ENCODE assay signal across 15 cellular contexts in genomic region chr11:95091663-95092062, GRCh38. TPM values are rescaled to one million over a fixed set of nuclear protein-coding genes. Genes with fewer than 3 reads are reported as not detected.
DNase-seq lines count a peak whose midpoint lies in the region; ATAC-seq and TF ChIP-seq lines count a peak whose summit lies in the region.
"Had no signal": no experiment of that assay in that cellular context is flagged by ENCODE, and none has a peak within 500 bp of the region (broad histone marks: within the 10 kb centered on the region; RNA-seq: fewer than 3 reads in every experiment).

No MANE protein-coding gene starts in this region.

- H3K4me1 Mint-ChIP-seq in activated CD4-positive, alpha-beta T cell treated with anti-CD3 and anti-CD28 coated beads, Interleukin-2, amount 10 ng/mL, durations not matched to agents 24 days and 14 days, result peaks cover 64% of the 10 kb centered on the region
- peaks cover 75% of the 10 kb centered on the region for H3K4me1 Mint-ChIP-seq in stimulated activated effector memory CD8-positive, alpha-beta T cell treated with anti-CD3 and anti-CD28 coated beads, Interleukin-12 subunit alpha, Interleukin-12 subunit beta, amount 100 ng/mL, for 72 hours

- intact Hi-C loops in activated CD4-positive, alpha-beta T cell treated with anti-CD3 and anti-CD28 coated beads, Interleukin-2, amount 10 ng/mL, durations not matched to agents 24 days and 14 days (cut with micrococcal nuclease), result loop anchor here (10.0 kb wide), 1 partner anchor 613 kb away; no protein-coding TSS in a partner anchor
- intact Hi-C loops in PC-3 (cut with micrococcal nuclease), result no loop called here

- H2AFZ ChIP-seq in PC-3 (ENCODE audit: low read length), result no peak overlapping the region

- peaks cover 45% of the 10 kb centered on the region for H3K4me1 ChIP-seq in PC-3 (ENCODE audit: insufficient read depth, low read length)

- BruUV-seq in PC-3 (replicated peaks; lab: Mats Ljungman, UMichigan), result no TSS peak

- TF ChIP-seq CTCF in PC-3 (conservative IDR thresholded peaks at IDR 0.05; ENCODE audit: low read depth, low read length) (no peak), choroid plexus epithelial cell (conservative IDR thresholded peaks at IDR 0.05; ENCODE audit: low read depth, low read length) (no peak)

- H3K4me3 ChIP-seq in PC-3 (ENCODE audit: low read length), result no peak overlapping the region
- peak overlapping the region; percentile 85 for H3K4me3 ChIP-seq in choroid plexus epithelial cell (ENCODE audit: low read depth, low read length)
- H3K4me3 ChIP-seq: A549 had no signal

- peak overlapping the region; percentile 34 for H3K27ac Mint-ChIP-seq in activated CD4-positive, alpha-beta T cell treated with anti-CD3 and anti-CD28 coated beads, Interleukin-2, amount 10 ng/mL, durations not matched to agents 24 days and 14 days
- no peak overlapping the region for H3K27ac Mint-ChIP-seq in stimulated activated effector memory CD8-positive, alpha-beta T cell treated with anti-CD3 and anti-CD28 coated beads, Interleukin-12 subunit alpha, Interleukin-12 subunit beta, amount 100 ng/mL, for 72 hours

- peaks cover 15% of the 10 kb centered on the region for H3K36me3 Mint-ChIP-seq in activated CD4-positive, alpha-beta T cell treated with anti-CD3 and anti-CD28 coated beads, Interleukin-2, amount 10 ng/mL, durations not matched to agents 24 days and 14 days (ENCODE audit: low read depth)
- peaks cover 7% of the 10 kb centered on the region for H3K36me3 Mint-ChIP-seq in stimulated activated effector memory CD8-positive, alpha-beta T cell treated with anti-CD3 and anti-CD28 coated beads, Interleukin-12 subunit alpha, Interleukin-12 subunit beta, amount 100 ng/mL, for 72 hours

- POLR2A ChIA-PET in PC-3 (lab: Charles Lee; ENCODE audit: unreplicated experiment), result no interaction called here

- H3K27me3 Mint-ChIP-seq in activated CD4-positive, alpha-beta T cell treated with anti-CD3 and anti-CD28 coated beads, Interleukin-2, amount 10 ng/mL, durations not matched to agents 24 days and 14 days, result no peaks in the 10 kb centered on the region

- no peaks in the 10 kb centered on the region for H3F3A ChIP-seq in PC-3 (ENCODE audit: low read length, unreplicated experiment)

- H3K27me3 ChIP-seq in PC-3 (ENCODE audit: low read length), result no peaks in the 10 kb centered on the region
- H3K27me3 ChIP-seq: esophagus squamous epithelium, tibial nerve had no signal

- no peaks in the 10 kb centered on the region for H3K36me3 ChIP-seq in PC-3 (ENCODE audit: low read depth, low read length)
- H3K36me3 ChIP-seq: tibial nerve had no signal

- no peak overlapping the region for H3K27ac ChIP-seq in PC-3 (ENCODE audit: low read length)

- H4K20me1 ChIP-seq in PC-3 (ENCODE audit: low read length), result no peaks in the 10 kb centered on the region

- no peaks in the 10 kb centered on the region for H3K9me3 ChIP-seq in PC-3 (ENCODE audit: low read length)
- H3K9me3 ChIP-seq: A549, esophagus squamous epithelium, tibial nerve had no signal

- CTCF ChIA-PET in PC-3 (lab: Charles Lee), result interaction anchor here (0.6 kb wide), 1 partner anchor 116 kb away, joined by 4 read pairs; no protein-coding TSS in a partner anchor

- peaks cover 30% of the 10 kb centered on the region for H3K79me2 ChIP-seq in PC-3 (ENCODE audit: low read length)

- DNase-seq in activated CD4-positive, alpha-beta T cell treated with anti-CD3 and anti-CD28 coated beads, Interleukin-2, amount 10 ng/mL, durations not matched to agents 24 days and 14 days, result no peak
- DNase-seq in activated CD4-positive, alpha-beta T cell treated with anti-CD3 and anti-CD28 coated beads, Interleukin-2, amount 50 U/mL, for 48 hours, result no peak
- DNase-seq in PC-3 (no peak), choroid plexus epithelial cell (ENCODE audit: low read depth) (no peak), NCI-H2227 (lab: John Stamatoyannopoulos, UW; ENCODE audit: unreplicated experiment) (no peak), iPS-NIHi7 (ENCODE audit: extremely low spot score) (no peak)
- DNase-seq in stimulated activated effector memory CD8-positive, alpha-beta T cell treated with anti-CD3 and anti-CD28 coated beads, Interleukin-12 subunit alpha, Interleukin-12 subunit beta, amount 100 ng/mL, for 72 hours (ENCODE audit: low spot score in 2 of 2), result no peak
- DNase-seq: esophagus squamous epithelium, NCI-H187 treated with DMSO at 0.1 percent for 48 hours, Right ventricle myocardium superior had no signal

- no peak overlapping the region for H3K9ac ChIP-seq in PC-3 (ENCODE audit: low read length)

- no peaks in the 10 kb centered on the region for H3K9me2 ChIP-seq in PC-3 (replicated peaks; ENCODE audit: low read length)

- ATAC-seq in PC-3 (no peak), HG03139 (IDR thresholded peaks at IDR 0.05; ENCODE audit: unreplicated experiment) (no peak)
- ATAC-seq in stimulated activated effector memory CD8-positive, alpha-beta T cell treated with anti-CD3 and anti-CD28 coated beads, Interleukin-12 subunit alpha, Interleukin-12 subunit beta, amount 100 ng/mL, for 72 hours, result no peak
- ATAC-seq: A549 had no signal

- H3K4me3 Mint-ChIP-seq in activated CD4-positive, alpha-beta T cell treated with anti-CD3 and anti-CD28 coated beads, Interleukin-2, amount 10 ng/mL, durations not matched to agents 24 days and 14 days, result peak overlapping the region; percentile 89
- peak overlapping the region; percentile 84 for H3K4me3 Mint-ChIP-seq in stimulated activated effector memory CD8-positive, alpha-beta T cell treated with anti-CD3 and anti-CD28 coated beads, Interleukin-12 subunit alpha, Interleukin-12 subunit beta, amount 100 ng/mL, for 72 hours

- no peaks in the 10 kb centered on the region for H3K9me3 Mint-ChIP-seq in activated CD4-positive, alpha-beta T cell treated with anti-CD3 and anti-CD28 coated beads, Interleukin-2, amount 10 ng/mL, durations not matched to agents 24 days and 14 days
- H3K9me3 Mint-ChIP-seq in stimulated activated effector memory CD8-positive, alpha-beta T cell treated with anti-CD3 and anti-CD28 coated beads, Interleukin-12 subunit alpha, Interleukin-12 subunit beta, amount 100 ng/mL, for 72 hours, result no peaks in the 10 kb centered on the region

- peak overlapping the region; percentile 92 for H3K4me2 ChIP-seq in PC-3 (ENCODE audit: low read length)

RNA-seq across cellular contexts. Expression of gene ENDOD1, which starts 2.0 kb away (rescaled TPM):
- 34.1 and 34.3 TPM in 2 replicates for total RNA-seq in activated CD4-positive, alpha-beta T cell treated with anti-CD3 and anti-CD28 coated beads, Interleukin-2, amount 10 ng/mL, durations not matched to agents 24 days and 14 days
- total RNA-seq in PC-3 (2014; rRNA removed), result 28.5 and 32.1 TPM in 2 replicates

RNA-seq across cellular contexts. Expression of gene SRSF8, which starts 24.9 kb away (rescaled TPM):
- total RNA-seq in activated CD4-positive, alpha-beta T cell treated with anti-CD3 and anti-CD28 coated beads, Interleukin-2, amount 10 ng/mL, durations not matched to agents 24 days and 14 days, result 45.9 and 46.0 TPM in 2 replicates
- total RNA-seq in PC-3 (2014; rRNA removed), result 17.2 and 20.4 TPM in 2 replicates

RNA-seq across cellular contexts. Expression of gene KDM4F, which starts 42.4 kb away (rescaled TPM):
- total RNA-seq in activated CD4-positive, alpha-beta T cell treated with anti-CD3 and anti-CD28 coated beads, Interleukin-2, amount 10 ng/mL, durations not matched to agents 24 days and 14 days, result not detected in 2 replicates
- not detected in 2 replicates for total RNA-seq in PC-3 (2014; rRNA removed)
- total RNA-seq: cerebellum, esophagus squamous epithelium, lower leg skin, Right ventricle myocardium superior, tibial nerve had no signal
